ENCODE assay signal across 14 cellular contexts in genomic region chr1:186165303-186165702, GRCh38.
DNase-seq lines count a peak whose midpoint lies in the region; ATAC-seq, FAIRE-seq and TF ChIP-seq lines count a peak whose summit lies in the region.
"Had no signal": no experiment of that assay in that cellular context is flagged by ENCODE, and none has a peak within 500 bp of the region (broad histone marks: within the 10 kb centered on the region; RNA-seq: fewer than 3 reads in every experiment).

No MANE protein-coding gene starts in this region.

- H3K79me2 ChIP-seq in astrocyte (ENCODE audit: insufficient read depth, low read length) = no peaks in the 10 kb centered on the region

- H3K4me1 ChIP-seq in A549 (peaks cover 11% of the 10 kb centered on the region; the same call in 2 of the 3 replicates), astrocyte (ENCODE audit: insufficient read depth, low read length) (no peaks in the 10 kb centered on the region), HAP-1 (no peaks in the 10 kb centered on the region)

- H3K27me3 Mint-ChIP-seq in astrocyte (ENCODE audit: low read depth, unreplicated experiment) = no peaks in the 10 kb centered on the region
- H3K27me3 Mint-ChIP-seq in mesothelial cell of epicardium (ENCODE audit: low read depth) = no peaks in the 10 kb centered on the region

- H3K36me3 Mint-ChIP-seq in astrocyte (ENCODE audit: low read depth, unreplicated experiment) (peaks cover 25% of the 10 kb centered on the region), mesothelial cell of epicardium (peaks cover 52% of the 10 kb centered on the region)

- no peak for DNase-seq in A549 (ENCODE audit: low read depth in 1 of 2, low spot score in 1 of 2)
- DNase-seq in LHCN-M2 (ENCODE audit: low read depth) = peak; percentile 41
- peak; percentile 48 for DNase-seq in astrocyte (ENCODE audit: low read depth)
- DNase-seq in kidney tubule cell (ENCODE audit: low spot score) = peak; percentile 62
- DNase-seq in HPDE6-E6E7 (ENCODE audit: extremely low spot score) = no peak
- DNase-seq in HAP-1 (ENCODE audit: low spot score in 2 of 2) = no peak
- DNase-seq in activated CD4-positive, CD25-positive, alpha-beta regulatory T cell (lab: John Stamatoyannopoulos, UW) = no peak
- DNase-seq in mesothelial cell of epicardium (ENCODE audit: low spot score in 2 of 2, unreplicated experiment in 2 of 2) = no peak
- DNase-seq: C1 segment of cervical spinal cord, NCI-H1436, NCI-H2029 treated with DMSO at 0.1 percent for 48 hours, NCI-H748 treated with DMSO at 0.1 percent for 48 hours, PC-9 had no signal

- no peaks in the 10 kb centered on the region for H4K20me1 ChIP-seq in astrocyte (ENCODE audit: insufficient read depth, low read length)

- H3K27ac Mint-ChIP-seq in astrocyte (ENCODE audit: unreplicated experiment) (no peak overlapping the region), mesothelial cell of epicardium (no peak overlapping the region)

- H3K4me3 ChIP-seq in A549 = no peak overlapping the region
- H3K4me3 ChIP-seq in astrocyte (ENCODE audit: insufficient read depth, low read depth, low read length) = no peak overlapping the region
- no peak overlapping the region for H3K4me3 ChIP-seq in HAP-1
- H3K4me3 ChIP-seq: PC-9 had no signal

- H3K4me2 ChIP-seq in A549 (peak overlapping the region; percentile 9; the same call in 1 of the 3 replicates), astrocyte (ENCODE audit: low read length) (no peak overlapping the region)
- H3K4me2 ChIP-seq: PC-9 had no signal

- no peak for ATAC-seq in A549

- in situ Hi-C loops in HAP-1 (cut with MboI; ENCODE audit: low sequenced_read_pairs) = no loop called here

- H3K36me3 ChIP-seq in astrocyte (ENCODE audit: insufficient read depth, low read length) (no peaks in the 10 kb centered on the region), HAP-1 (replicated peaks) (no peaks in the 10 kb centered on the region)

- peaks cover 4% of the 10 kb centered on the region for H3K9me3 Mint-ChIP-seq in astrocyte (ENCODE audit: unreplicated experiment)
- H3K9me3 Mint-ChIP-seq in mesothelial cell of epicardium = peaks cover 19% of the 10 kb centered on the region

- no peak for FAIRE-seq in A549 (lab: Jason Lieb, UNC)
- FAIRE-seq in astrocyte (lab: Jason Lieb, UNC) = no peak
- FAIRE-seq: H54 had no signal

- POLR2A ChIA-PET in A549 (lab: Yijun Ruan, JAX) = no interaction called here

- no peaks in the 10 kb centered on the region for H3K27me3 ChIP-seq in astrocyte (ENCODE audit: insufficient read depth, low read length)
- H3K27me3 ChIP-seq in HAP-1 (ENCODE audit: low read depth) = no peaks in the 10 kb centered on the region

- no peak overlapping the region for H3K9ac ChIP-seq in astrocyte (ENCODE audit: low read length)

- 16% methylated on average over 1 of the region's 1 CpG for WGBS in A549 (ENCODE audit: missing lambda C conversion rate)

- no peak for TF ChIP-seq RAD21 in A549 (conservative IDR thresholded peaks at IDR 0.05 in 1 of 2, IDR thresholded peaks at IDR 0.05 in 1 of 2)

- TF ChIP-seq EP300 in A549 (IDR thresholded peaks at IDR 0.05) = no peak

- H3K9me3 ChIP-seq in A549 (no peaks in the 10 kb centered on the region), astrocyte (ENCODE audit: insufficient read depth, low read depth, low read length) (no peaks in the 10 kb centered on the region), HAP-1 (no peaks in the 10 kb centered on the region)

- no peak overlapping the region for H3K4me3 Mint-ChIP-seq in astrocyte (ENCODE audit: unreplicated experiment)
- no peak overlapping the region for H3K4me3 Mint-ChIP-seq in mesothelial cell of epicardium

- no peak overlapping the region for H3K27ac ChIP-seq in A549
- H3K27ac ChIP-seq in astrocyte (ENCODE audit: low read depth, low read length) = no peak overlapping the region
- H3K27ac ChIP-seq: PC-9 had no signal

- TF ChIP-seq POLR2A in A549 (IDR thresholded peaks at IDR 0.05; ENCODE audit: low read length) = no peak

- CTCF ChIA-PET in A549 (lab: Yijun Ruan, JAX) = interaction anchor here (1.1 to 1.6 kb wide), 3 partner anchors 10 to 47 kb away, joined by 3 read pairs; no protein-coding TSS in a partner anchor

- TF ChIP-seq CTCF in A549 (IDR thresholded peaks at IDR 0.05) = no peak
- TF ChIP-seq CTCF in astrocyte (IDR thresholded peaks at IDR 0.05; ENCODE audit: insufficient read depth, low read depth, low read length) = no peak
- TF ChIP-seq CTCF in mesothelial cell of epicardium (IDR thresholded peaks at IDR 0.05; ENCODE audit: unreplicated experiment) = no peak

- H3K4me1 Mint-ChIP-seq in astrocyte (ENCODE audit: low read depth, unreplicated experiment) (no peaks in the 10 kb centered on the region), mesothelial cell of epicardium (no peaks in the 10 kb centered on the region)

- H2AFZ ChIP-seq in astrocyte (ENCODE audit: low read depth, low read length) = no peak overlapping the region
- H2AFZ ChIP-seq: PC-9 had no signal

TF ChIP-seq in A549, 52 proteins besides CTCF, POLR2A, EP300 and RAD21:
- TF ChIP-seq MAX (IDR thresholded peaks at IDR 0.05) = no peak

Comparison
In these comparisons a context has a peak if more than half of its experiments do, and no peak if none do; other contexts are left out.
1. DNase-seq: peak in LHCN-M2 (single experiment), astrocyte (single experiment) and kidney tubule cell (single experiment); none in A549 (0 of 2), HPDE6-E6E7 (single experiment), HAP-1 (0 of 2), activated CD4-positive, CD25-positive, alpha-beta regulatory T cell (0 of 4) and mesothelial cell of epicardium (0 of 2).